In genomic region chr1:230390371-230390770, GRCh38 we compare ENCODE assay signal across 28 cellular contexts. TPM values are rescaled to one million over a fixed set of nuclear protein-coding genes. Genes with fewer than 3 reads are reported as not detected.
"Had no signal": no experiment of that assay in that cellular context is flagged by ENCODE, and none has a peak within 500 bp of the region (broad histone marks: within the 10 kb centered on the region; RNA-seq: fewer than 3 reads in every experiment).

No MANE protein-coding gene starts in this region.

- H3K4me2 ChIP-seq: neural progenitor cell had no signal

- H3K36me3 ChIP-seq: neural progenitor cell, ovary, right lobe of liver, sigmoid colon, stomach, thoracic aorta, thyroid gland, tibial nerve, upper lobe of right lung, uterus had no signal

- H3K4me1 ChIP-seq: parathyroid adenoma, psoas muscle, right lobe of liver, sigmoid colon, stomach, thyroid gland, tibial nerve, upper lobe of right lung, uterus had no signal

- H3K4me3 ChIP-seq: neural progenitor cell, ovary, psoas muscle, right lobe of liver, sigmoid colon, stomach, thoracic aorta, thyroid gland, tibial nerve, upper lobe of right lung, uterus had no signal

- H3K36me3 Mint-ChIP-seq: natural killer cell treated with Interleukin-12 subunit alpha and Interleukin-12 subunit beta and Interleukin-15 and Interleukin-18, amount 100 ng/mL, for 72 hours; stimulated activated effector memory CD8-positive, alpha-beta T cell treated with anti-CD3 and anti-CD28 coated beads, Interleukin-12 subunit alpha, Interleukin-12 subunit beta, amount 100 ng/mL, for 72 hours had no signal

- ATAC-seq: naive thymus-derived CD8-positive, alpha-beta T cell; natural killer cell treated with Interleukin-12 subunit alpha and Interleukin-12 subunit beta and Interleukin-15 and Interleukin-18, amount 100 ng/mL, for 72 hours; psoas muscle; right cardiac atrium; right lobe of liver; stimulated activated effector memory CD8-positive, alpha-beta T cell treated with anti-CD3 and anti-CD28 coated beads, Interleukin-12 subunit alpha, Interleukin-12 subunit beta, amount 100 ng/mL, for 72 hours; stimulated activated naive B cell treated with anti-CD40 and anti-IgM and Interleukin-4, amounts not matched to agents 10 μg/mL and 1 μg/mL and 100 μg/mL, for 72 hours; upper lobe of right lung had no signal

- H3K9me3 ChIP-seq: ovary, psoas muscle, right lobe of liver, sigmoid colon, thoracic aorta, thyroid gland, upper lobe of right lung, uterus had no signal

- FAIRE-seq: small intestine had no signal

- H3K27me3 ChIP-seq: neural progenitor cell, ovary, right lobe of liver, sigmoid colon, stomach, thyroid gland, tibial nerve, upper lobe of right lung, uterus had no signal

- H3K27ac Mint-ChIP-seq: natural killer cell treated with Interleukin-12 subunit alpha and Interleukin-12 subunit beta and Interleukin-15 and Interleukin-18, amount 100 ng/mL, for 72 hours; nephron progenitor cell; neural progenitor cell; progenitor cell of endocrine pancreas; stimulated activated effector memory CD8-positive, alpha-beta T cell treated with anti-CD3 and anti-CD28 coated beads, Interleukin-12 subunit alpha, Interleukin-12 subunit beta, amount 100 ng/mL, for 72 hours; stimulated activated naive B cell treated with anti-CD40 and anti-IgM and Interleukin-4, amounts not matched to agents 10 μg/mL and 1 μg/mL and 100 μg/mL, for 72 hours; stimulated activated naive CD8-positive, alpha-beta T cell treated with anti-CD3 and anti-CD28 coated beads, Interleukin-15, Interleukin-2, amounts not matched to agents 100 ng/mL and 50 ng/mL, for 24 hours had no signal

- H3K79me2 ChIP-seq: parathyroid adenoma had no signal

- H3K9ac ChIP-seq: neural progenitor cell, parathyroid adenoma had no signal

- DNase-seq: naive thymus-derived CD8-positive, alpha-beta T cell; nephron progenitor cell; occipital lobe; ovary; psoas muscle; right cardiac atrium; right lobe of liver; sigmoid colon; small intestine; stimulated activated CD4-positive, alpha-beta T cell treated with anti-CD3 and anti-CD28 coated beads, Interleukin-15, amount 100 ng/mL, for 24 hours; stimulated activated CD4-positive, alpha-beta T cell treated with anti-CD3 and anti-CD28 coated beads, Interleukin-2, amount 100 ng/mL, for 24 hours; stimulated activated CD4-positive, alpha-beta T cell treated with anti-CD3 and anti-CD28 coated beads, Interleukin-2, amount 100 ng/mL, for 48 hours; stimulated activated CD4-positive, alpha-beta T cell treated with anti-CD3 and anti-CD28 coated beads, Interleukin-4, amount 100 ng/mL, for 24 hours; stimulated activated naive B cell treated with anti-CD40 and anti-IgM and Interleukin-4, amounts not matched to agents 10 μg/mL and 1 μg/mL and 100 μg/mL, for 72 hours; stimulated activated naive CD4-positive, alpha-beta T cell treated with Interleukin-2 at 50 U/mL for 16 hours; stomach; thyroid gland; trophoblast cell; upper lobe of right lung; uterus had no signal

- H3K4me3 Mint-ChIP-seq: naive thymus-derived CD8-positive, alpha-beta T cell; natural killer cell treated with Interleukin-12 subunit alpha and Interleukin-12 subunit beta and Interleukin-15 and Interleukin-18, amount 100 ng/mL, for 72 hours; nephron progenitor cell; neural progenitor cell; stimulated activated effector memory CD8-positive, alpha-beta T cell treated with anti-CD3 and anti-CD28 coated beads, Interleukin-12 subunit alpha, Interleukin-12 subunit beta, amount 100 ng/mL, for 72 hours; stimulated activated naive B cell treated with anti-CD40 and anti-IgM and Interleukin-4, amounts not matched to agents 10 μg/mL and 1 μg/mL and 100 μg/mL, for 72 hours; stimulated activated naive CD8-positive, alpha-beta T cell treated with anti-CD3 and anti-CD28 coated beads, Interleukin-15, Interleukin-2, amounts not matched to agents 100 ng/mL and 50 ng/mL, for 24 hours had no signal

- H3K9me3 Mint-ChIP-seq: natural killer cell treated with Interleukin-12 subunit alpha and Interleukin-12 subunit beta and Interleukin-15 and Interleukin-18, amount 100 ng/mL, for 72 hours; stimulated activated effector memory CD8-positive, alpha-beta T cell treated with anti-CD3 and anti-CD28 coated beads, Interleukin-12 subunit alpha, Interleukin-12 subunit beta, amount 100 ng/mL, for 72 hours had no signal

- H3K27ac ChIP-seq: neural progenitor cell, ovary, parathyroid adenoma, psoas muscle, right lobe of liver, sigmoid colon, stomach, thoracic aorta, thyroid gland, tibial nerve, upper lobe of right lung, uterus had no signal

- H3K4me1 Mint-ChIP-seq: naive thymus-derived CD8-positive, alpha-beta T cell; stimulated activated effector memory CD8-positive, alpha-beta T cell treated with anti-CD3 and anti-CD28 coated beads, Interleukin-12 subunit alpha, Interleukin-12 subunit beta, amount 100 ng/mL, for 72 hours; stimulated activated naive B cell treated with anti-CD40 and anti-IgM and Interleukin-4, amounts not matched to agents 10 μg/mL and 1 μg/mL and 100 μg/mL, for 72 hours had no signal

- H2AFZ ChIP-seq: neural progenitor cell, parathyroid adenoma had no signal

RNA-seq across cellular contexts. Expression of gene PGBD5, which starts 35.8 kb away (rescaled TPM):
- total RNA-seq: naive thymus-derived CD8-positive, alpha-beta T cell had no signal
- polyA plus RNA-seq: naive thymus-derived CD8-positive, alpha-beta T cell had no signal
